30 cellular contexts compared by ENCODE assay signal in genomic region chr10:27256299-27256698, GRCh38.
"Had no signal": no experiment of that assay in that cellular context is flagged by ENCODE, and none has a peak within 500 bp of the region (broad histone marks: within the 10 kb centered on the region; RNA-seq: fewer than 3 reads in every experiment).

No MANE protein-coding gene starts in this region.

- ATAC-seq: naive thymus-derived CD8-positive, alpha-beta T cell; natural killer cell treated with Interleukin-12 subunit alpha and Interleukin-12 subunit beta and Interleukin-15 and Interleukin-18, amount 100 ng/mL, for 72 hours; psoas muscle; right cardiac atrium; right lobe of liver; stimulated activated memory B cell treated with anti-CD40 and anti-IgM and Interleukin-4, amounts not matched to agents 10 μg/mL and 1 μg/mL and 100 μg/mL, for 72 hours; stimulated activated naive CD8-positive, alpha-beta T cell treated with anti-CD3 and anti-CD28 coated beads, Interleukin-15, amount 100 ng/mL, for 72 hours; stimulated activated naive CD8-positive, alpha-beta T cell treated with anti-CD3 and anti-CD28 coated beads, Interleukin-15, Interleukin-2, amounts not matched to agents 100 U/mL and 50 U/mL, for 24 hours had no signal

- FAIRE-seq: small intestine, urothelium cell line had no signal

- H3K4me1 ChIP-seq: psoas muscle had no signal

- H2AFZ ChIP-seq: parathyroid adenoma had no signal

- H3K27ac ChIP-seq: ovary, parathyroid adenoma, psoas muscle, right lobe of liver, sigmoid colon, suprapubic skin, thoracic aorta, thyroid gland, tibial nerve, upper lobe of left lung, vagina had no signal

- DNase-seq: naive B cell; naive thymus-derived CD8-positive, alpha-beta T cell; nephron progenitor cell; occipital lobe; ovary; psoas muscle; right lobe of liver; sigmoid colon; small intestine; stimulated activated CD4-positive, alpha-beta T cell treated with anti-CD3 and anti-CD28 coated beads, Interleukin-12 subunit alpha, Interleukin-12 subunit beta, amount 100 ng/mL, for 4 hours; stimulated activated CD4-positive, alpha-beta T cell treated with anti-CD3 and anti-CD28 coated beads, Interleukin-1b, Interleukin-23, amount 100 ng/mL, for 48 hours; stimulated activated CD4-positive, alpha-beta T cell treated with anti-CD3 and anti-CD28 coated beads, Interleukin-4, amount 100 ng/mL, for 1 hour; stimulated activated CD4-positive, alpha-beta T cell treated with anti-CD3 and anti-CD28 coated beads, Interleukin-4, amount 100 ng/mL, for 4 hours; stimulated activated CD8-positive, alpha-beta memory T cell treated with anti-CD3 and anti-CD28 coated beads, Interleukin-4, amount 100 ng/mL, for 48 hours; stimulated activated naive CD4-positive, alpha-beta T cell; stimulated activated naive CD8-positive, alpha-beta T cell treated with anti-CD3 and anti-CD28 coated beads, Interleukin-15, amount 100 ng/mL, for 72 hours; stimulated activated naive CD8-positive, alpha-beta T cell treated with anti-CD3 and anti-CD28 coated beads, Interleukin-15, Interleukin-2, amounts not matched to agents 100 U/mL and 50 U/mL, for 24 hours; substantia nigra; thyroid gland; trophoblast cell had no signal

- H3K36me3 ChIP-seq: ovary, right lobe of liver, sigmoid colon, suprapubic skin, thoracic aorta, thyroid gland, tibial nerve, upper lobe of left lung, vagina had no signal

- H3K4me3 ChIP-seq: ovary, psoas muscle, right lobe of liver, sigmoid colon, suprapubic skin, thoracic aorta, thyroid gland, tibial nerve, upper lobe of left lung, vagina had no signal

- H3K27me3 ChIP-seq: ovary, thyroid gland, vagina had no signal

- H3K9ac ChIP-seq: parathyroid adenoma had no signal

- H3K79me2 ChIP-seq: parathyroid adenoma had no signal

- H3K9me3 ChIP-seq: ovary, psoas muscle, right lobe of liver, sigmoid colon, suprapubic skin, thoracic aorta, thyroid gland, tibial nerve, upper lobe of left lung, vagina had no signal
